Comparison of ENCODE assay signal across 9 cellular contexts in the genomic region with DNA sequence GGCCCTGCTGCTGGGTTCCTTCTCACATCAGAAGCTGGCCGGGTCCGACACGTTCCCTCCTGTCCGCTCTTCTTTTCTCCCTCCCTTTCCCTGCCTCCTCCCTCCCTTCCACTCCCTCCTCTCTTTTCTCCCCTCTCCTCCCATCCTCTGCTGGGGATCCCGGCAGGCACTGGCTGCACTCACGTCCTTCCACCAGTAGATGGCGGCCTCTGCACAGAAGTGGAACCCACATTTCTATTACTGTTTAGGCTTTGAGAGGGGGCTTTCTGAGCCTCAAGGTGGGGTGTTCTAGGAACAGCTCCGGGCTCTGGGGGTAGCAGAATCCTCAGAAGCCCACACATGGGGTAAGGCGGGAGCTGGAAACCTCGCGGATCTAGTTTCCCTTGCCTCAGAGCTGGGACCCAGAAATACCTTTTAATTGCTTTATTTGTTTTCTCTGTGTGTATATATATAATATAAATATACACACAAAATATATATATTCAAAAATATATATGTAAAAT.
DNase-seq lines count a peak whose midpoint lies in the region; ATAC-seq and TF ChIP-seq lines count a peak whose summit lies in the region.
"Had no signal": no experiment of that assay in that cellular context is flagged by ENCODE, and none has a peak within 500 bp of the region (broad histone marks: within the 10 kb centered on the region; RNA-seq: fewer than 3 reads in every experiment).

No MANE protein-coding gene starts in this region.

- H3K9me3 ChIP-seq in PC-3 (ENCODE audit: low read length) (no peaks in the 10 kb centered on the region), spleen (no peaks in the 10 kb centered on the region)

- H3K4me3 Mint-ChIP-seq in activated naive CD4-positive, alpha-beta T cell treated with anti-CD3 and anti-CD28 coated beads for 36 hours: no peak overlapping the region
- H3K4me3 Mint-ChIP-seq: memory B cell had no signal

- peaks cover 47% of the 10 kb centered on the region for H3K27me3 Mint-ChIP-seq in activated naive CD4-positive, alpha-beta T cell treated with anti-CD3 and anti-CD28 coated beads for 36 hours (ENCODE audit: low read depth)

- no peaks in the 10 kb centered on the region for H3K79me2 ChIP-seq in PC-3 (ENCODE audit: low read length)

- peak in 9 of 14 donors; percentile 9 to 32 (median 17) for DNase-seq in C1 segment of cervical spinal cord (lab: John Stamatoyannopoulos, UW)
- peak; percentile 56 for DNase-seq in GM20000 (ENCODE audit: low spot score)
- peak; percentile 42 for DNase-seq in PC-3
- peak; percentile 62 for DNase-seq in activated naive CD4-positive, alpha-beta T cell treated with anti-CD3 and anti-CD28 coated beads for 36 hours
- peak; percentile 57 for DNase-seq in hepatic stellate cell (ENCODE audit: low spot score)
- DNase-seq in spleen: peak; percentile 74
- no peak for DNase-seq in NCI-H1694 (lab: John Stamatoyannopoulos, UW)

- H3K9me3 Mint-ChIP-seq in activated naive CD4-positive, alpha-beta T cell treated with anti-CD3 and anti-CD28 coated beads for 36 hours: no peaks in the 10 kb centered on the region
- H3K9me3 Mint-ChIP-seq: memory B cell had no signal

- no peaks in the 10 kb centered on the region for H3K9me2 ChIP-seq in PC-3 (replicated peaks; ENCODE audit: low read length)

- H3K27me3 ChIP-seq in PC-3 (ENCODE audit: low read length) (no peaks in the 10 kb centered on the region; the same call in 1 of the 2 replicates), spleen (replicated peaks in 1 of 7) (peaks cover 0 to 67% (median 6%) of the 10 kb centered on the region in 7 donors)

- no peak overlapping the region for H3K27ac Mint-ChIP-seq in activated naive CD4-positive, alpha-beta T cell treated with anti-CD3 and anti-CD28 coated beads for 36 hours
- H3K27ac Mint-ChIP-seq: memory B cell had no signal

- H3K4me3 ChIP-seq in PC-3 (ENCODE audit: low read length) (no peak overlapping the region), spleen (no peak overlapping the region)

- BruUV-seq in PC-3 (replicated peaks; lab: Mats Ljungman, UMichigan): no TSS peak

- H3K36me3 Mint-ChIP-seq in activated naive CD4-positive, alpha-beta T cell treated with anti-CD3 and anti-CD28 coated beads for 36 hours (ENCODE audit: low read depth): no peaks in the 10 kb centered on the region
- H3K36me3 Mint-ChIP-seq: memory B cell had no signal

- ATAC-seq in PC-3 (no peak), GM21381 (IDR thresholded peaks at IDR 0.05; ENCODE audit: unreplicated experiment) (no peak)

- POLR2A ChIA-PET in PC-3 (lab: Charles Lee; ENCODE audit: unreplicated experiment): no interaction called here

- H3K4me1 ChIP-seq in PC-3 (ENCODE audit: insufficient read depth, low read length) (no peaks in the 10 kb centered on the region), spleen (peaks cover 0 to 15% (median 0%) of the 10 kb centered on the region in 6 donors)

- TF ChIP-seq POLR2A in spleen (IDR thresholded peaks at IDR 0.05): no peak

- intact Hi-C loops in PC-3 (cut with micrococcal nuclease) (loop anchor here (5.0 kb wide), 1 partner anchor 1556 kb away; no protein-coding TSS in a partner anchor), spleen (cut with DNase I; ENCODE audit: low total_unique reads) (loop anchor here (5.0 kb wide), 1 partner anchor 1561 kb away; no protein-coding TSS in a partner anchor)
- intact Hi-C loops in activated naive CD4-positive, alpha-beta T cell treated with anti-CD3 and anti-CD28 coated beads for 36 hours (cut with micrococcal nuclease): loop anchor here (5.0 kb wide), 2 partner anchors 691 to 1556 kb away; no protein-coding TSS in a partner anchor

- H3K27ac ChIP-seq in PC-3 (ENCODE audit: low read length) (no peak overlapping the region), spleen (no peak overlapping the region)

- CTCF ChIA-PET in PC-3 (lab: Charles Lee): interaction anchor here (0.6 kb wide), 1 partner anchor 1903 kb away, joined by 3 read pairs; no protein-coding TSS in a partner anchor
- CTCF ChIA-PET in activated naive CD4-positive, alpha-beta T cell treated with anti-CD3 and anti-CD28 coated beads for 36 hours (lab: Charles Lee): interaction anchor here (0.5 to 3.1 kb wide), 20 partner anchors 9 to 1558 kb away, joined by 3 to 15 read pairs (median 3); no protein-coding TSS in a partner anchor

- 2 to 6% (median 3%) methylated on average over 11 of the region's 11 CpGs for WGBS in spleen, 5 donors

- no peaks in the 10 kb centered on the region for H3F3A ChIP-seq in PC-3 (ENCODE audit: low read length, unreplicated experiment)

- no peaks in the 10 kb centered on the region for H4K20me1 ChIP-seq in PC-3 (ENCODE audit: low read length)

- no peak overlapping the region for H2AFZ ChIP-seq in PC-3 (ENCODE audit: low read length)

- no peak overlapping the region for H3K4me2 ChIP-seq in PC-3 (ENCODE audit: low read length)

- peak; percentile 91 for TF ChIP-seq CTCF in GM20000 (IDR thresholded peaks at IDR 0.05; ENCODE audit: extremely low read depth, missing control alignments)
- peak; percentile 81 for TF ChIP-seq CTCF in PC-3 (conservative IDR thresholded peaks at IDR 0.05; ENCODE audit: low read depth, low read length)
- peak; percentile 25 to 86 (median 71) for TF ChIP-seq CTCF in spleen (IDR thresholded peaks at IDR 0.05 in 8 of 11, conservative IDR thresholded peaks at IDR 0.05 in 3 of 11)

- no peak overlapping the region for H3K9ac ChIP-seq in PC-3 (ENCODE audit: low read length)

- no peaks in the 10 kb centered on the region for H3K36me3 ChIP-seq in PC-3 (ENCODE audit: low read depth, low read length)
- no peaks in the 10 kb centered on the region for H3K36me3 ChIP-seq in spleen

- no peaks in the 10 kb centered on the region for H3K4me1 Mint-ChIP-seq in activated naive CD4-positive, alpha-beta T cell treated with anti-CD3 and anti-CD28 coated beads for 36 hours (ENCODE audit: low read depth)
- H3K4me1 Mint-ChIP-seq: memory B cell had no signal
